ENCODE assay signal across 8 cellular contexts in the genomic region with DNA sequence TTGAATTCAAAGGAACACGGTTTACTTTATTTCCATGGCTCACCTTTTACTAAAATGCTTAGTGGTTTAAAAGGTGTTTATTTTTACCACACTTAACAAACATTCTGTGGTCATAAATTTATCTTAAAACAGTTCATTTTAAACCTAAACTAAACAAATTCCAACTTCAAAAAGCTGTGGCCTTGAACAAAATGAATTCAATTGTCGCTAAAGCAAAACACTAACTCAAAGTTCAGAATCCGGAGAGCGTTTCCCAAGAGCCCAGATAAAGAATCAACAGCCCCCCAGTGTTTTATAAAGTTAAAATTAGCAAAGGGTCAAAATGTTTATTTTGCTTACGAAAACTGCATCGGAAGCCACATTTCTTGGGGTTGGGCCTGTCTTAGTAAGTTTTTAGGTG. TPM values are rescaled to one million over a fixed set of nuclear protein-coding genes. Genes with fewer than 3 reads are reported as not detected.
DNase-seq lines count a peak whose midpoint lies in the region; ATAC-seq and TF ChIP-seq lines count a peak whose summit lies in the region.

No MANE protein-coding gene starts in this region.

- H3K14ac ChIP-seq in mesenchymal stem cell (ENCODE audit: low read length in 2 of 2) = no peak overlapping the region

- H3K4me1 ChIP-seq in heart left ventricle (peaks cover 4 to 53% (median 38%) of the 10 kb centered on the region in 12 donors), mesenchymal stem cell (ENCODE audit: control insufficient read depth, insufficient read depth, low read depth, low read length) (peaks cover 7% of the 10 kb centered on the region), upper lobe of right lung (peaks cover 29% of the 10 kb centered on the region)

- no peak overlapping the region for H3K18ac ChIP-seq in mesenchymal stem cell (ENCODE audit: low read depth in 1 of 2, low read length in 2 of 2)

- no peak overlapping the region for H2BK120ac ChIP-seq in mesenchymal stem cell (ENCODE audit: low read depth, low read length)

- no peaks in the 10 kb centered on the region for H3K79me1 ChIP-seq in mesenchymal stem cell (replicated peaks; ENCODE audit: low read length, poor library complexity, severe bottlenecking)

- H3K4me2 ChIP-seq in mesenchymal stem cell (ENCODE audit: low read length, poor library complexity, severe bottlenecking) = peak overlapping the region; percentile 20

- intact Hi-C loops in heart left ventricle (cut with DNase I) (loop anchor here in 5 of 10 donors (5.0 to 10.0 kb wide), 4 partner anchors 37 to 99 kb away; no protein-coding TSS in a partner anchor), left ventricle myocardium superior (cut with micrococcal nuclease) (loop anchor here (10.0 kb wide), 1 partner anchor 89 kb away; no protein-coding TSS in a partner anchor), upper lobe of right lung (cut with DNase I) (no loop called here), posterior vena cava (cut with DNase I) (no loop called here)

- no peak overlapping the region for H2BK5ac ChIP-seq in mesenchymal stem cell (ENCODE audit: low read depth, low read length, poor library complexity, severe bottlenecking)

- H3K36me3 ChIP-seq in heart left ventricle = peaks cover 0 to 7% (median 2%) of the 10 kb centered on the region in 9 donors
- H3K36me3 ChIP-seq in brain microvascular endothelial cell (replicated peaks) = peaks cover 6% of the 10 kb centered on the region
- H3K36me3 ChIP-seq in mesenchymal stem cell (ENCODE audit: control insufficient read depth in 1 of 2, insufficient read depth in 2 of 2, low read depth in 1 of 2, low read length in 2 of 2) = peaks cover 3 to 8% of the 10 kb centered on the region in 2 experiments
- H3K36me3 ChIP-seq in upper lobe of right lung = peaks cover 2% of the 10 kb centered on the region

- no peak overlapping the region for H4K91ac ChIP-seq in mesenchymal stem cell (ENCODE audit: low read length)

- no peak overlapping the region for H2BK15ac ChIP-seq in mesenchymal stem cell (ENCODE audit: low read depth, poor library complexity, severe bottlenecking)

- no peak overlapping the region for H4K8ac ChIP-seq in mesenchymal stem cell (ENCODE audit: low read length)

- no peak overlapping the region for H3K23ac ChIP-seq in mesenchymal stem cell (ENCODE audit: low read length in 2 of 2)

- no peak overlapping the region for H2AK5ac ChIP-seq in mesenchymal stem cell (ENCODE audit: low read length, severe bottlenecking)

- H2BK12ac ChIP-seq in mesenchymal stem cell (ENCODE audit: low read length in 2 of 2) = no peak overlapping the region

- H3K27me3 ChIP-seq in heart left ventricle = no peaks in the 10 kb centered on the region
- H3K27me3 ChIP-seq in brain microvascular endothelial cell (replicated peaks) = no peaks in the 10 kb centered on the region
- H3K27me3 ChIP-seq in mesenchymal stem cell (ENCODE audit: control insufficient read depth in 1 of 2, insufficient read depth in 1 of 2, low read length in 2 of 2) = no peaks in the 10 kb centered on the region
- H3K27me3 ChIP-seq in upper lobe of right lung = no peaks in the 10 kb centered on the region

- no peak overlapping the region for H2AFZ ChIP-seq in mesenchymal stem cell (ENCODE audit: low read depth, low read length)

- no peak for DNase-seq in heart left ventricle
- no peak for DNase-seq in left ventricle myocardium superior
- no peak for DNase-seq in brain microvascular endothelial cell
- DNase-seq in mesenchymal stem cell = peak; percentile 22
- no peak for DNase-seq in upper lobe of right lung
- DNase-seq in posterior vena cava (ENCODE audit: low spot score) = no peak
- DNase-seq in NCI-H1417 (lab: John Stamatoyannopoulos, UW) = no peak
- no peak for DNase-seq in stimulated activated CD4-positive, alpha-beta T cell treated with anti-CD3 and anti-CD28 coated beads, Interleukin-4, amount 100 ng/mL, for 1 hour

- H3K4ac ChIP-seq in mesenchymal stem cell (ENCODE audit: low read depth in 1 of 2, low read length in 2 of 2) = no peak overlapping the region

- WGBS in heart left ventricle, 4 donors = 1 to 2% (median 1%) methylated on average over 6 of the region's 6 CpGs
- 0% methylated on average over 3 of the region's 6 CpGs for WGBS in mesenchymal stem cell

- in situ Hi-C loops in brain microvascular endothelial cell (cut with HindIII; ENCODE audit: low pct_ligation_motif_present, low sequenced_read_pairs) = no loop called here

- TF ChIP-seq CTCF in heart left ventricle (IDR thresholded peaks at IDR 0.05) (no peak), brain microvascular endothelial cell (IDR thresholded peaks at IDR 0.05; ENCODE audit: low read depth, low read length, missing control alignments) (no peak), upper lobe of right lung (IDR thresholded peaks at IDR 0.05) (no peak)

- H3K9ac ChIP-seq in mesenchymal stem cell (ENCODE audit: low read length) = peak overlapping the region; percentile 100

- ATAC-seq in heart left ventricle (no peak), left ventricle myocardium superior (no peak), upper lobe of right lung (no peak)

- H3K9me3 ChIP-seq in heart left ventricle (no peaks in the 10 kb centered on the region), mesenchymal stem cell (ENCODE audit: control insufficient read depth, low read length) (no peaks in the 10 kb centered on the region), upper lobe of right lung (no peaks in the 10 kb centered on the region)

- peak overlapping the region; percentile 85 to 99 (median 92) for H3K27ac ChIP-seq in heart left ventricle
- H3K27ac ChIP-seq in brain microvascular endothelial cell = peak overlapping the region; percentile 83
- H3K27ac ChIP-seq in mesenchymal stem cell (ENCODE audit: low read length, poor library complexity, severe bottlenecking) = peak overlapping the region; percentile 30
- H3K27ac ChIP-seq in upper lobe of right lung = peak overlapping the region; percentile 98

- H3K4me3 ChIP-seq in heart left ventricle (peak overlapping the region; percentile 8 to 96 (median 73)), brain microvascular endothelial cell (ENCODE audit: low read depth, low read length) (peak overlapping the region; percentile 94), mesenchymal stem cell (ENCODE audit: insufficient read depth in 1 of 2, low read depth in 1 of 2, low read length in 2 of 2) (peak overlapping the region in 1 of 2 experiments; percentile 99), upper lobe of right lung (peak overlapping the region; percentile 90)

- TF ChIP-seq POLR2A in heart left ventricle (IDR thresholded peaks at IDR 0.05) = no peak

RNA-seq across cellular contexts. Expression of a gene that starts 1.4 kb away (rescaled TPM):
- total RNA-seq in heart left ventricle (10 to 100 TPM; 60.4 to 96.3 (median 75.8) TPM), left ventricle myocardium superior (75.0 TPM), upper lobe of right lung (117 TPM), posterior vena cava (10 to 100 TPM; 73.2 to 87.9 TPM)
- 10 to 100 TPM; 19.2 to 33.6 TPM for polyA plus RNA-seq in heart left ventricle
- 40.3 TPM for polyA plus RNA-seq in mesenchymal stem cell (2013, experiment 1 of 2)
- 38.7 TPM for polyA plus RNA-seq in mesenchymal stem cell (2013, experiment 2 of 2)

Comparison
In these comparisons a context has a peak if more than half of its experiments do, and no peak if none do; other contexts are left out.
1. H3K27ac ChIP-seq: peak in every context shown above with its lines; median percentile 98 in upper lobe of right lung; 92 in heart left ventricle; 83 in brain microvascular endothelial cell; 30 in mesenchymal stem cell.